Comparison of ENCODE assay signal across 8 cellular contexts in genomic region chr4:1011022-1011694, GRCh38. TPM values are rescaled to one million over a fixed set of nuclear protein-coding genes. Genes with fewer than 3 reads are reported as not detected.
A peak's percentile ranks its signal among the peaks of the same experiment; 100 is the strongest.
DNase-seq lines count a peak whose midpoint lies in the region; FAIRE-seq and TF ChIP-seq lines count a peak whose summit lies in the region.

FGFRL1 (plus strand) TSS chr4:1011626; CDS start chr4:1012486, 860 bp downstream.

- no peak within 1 kb of the TSS for H3K18ac ChIP-seq in H1 (ENCODE audit: extremely low read depth, low read length)
- peak within 1 kb of the TSS; percentile 29 for H3K18ac ChIP-seq in mesendoderm (ENCODE audit: low read length)

- H2BK15ac ChIP-seq in H1 (ENCODE audit: low read length), result no peak within 1 kb of the TSS
- no peak within 1 kb of the TSS for H2BK15ac ChIP-seq in mesendoderm (replicated peaks; ENCODE audit: low read depth)

- H3K23me2 ChIP-seq in H1 (ENCODE audit: low read depth, low read length), result peaks cover 18% of the 10 kb centered on the region; the same call in 1 of the 2 replicates

- H2BK12ac ChIP-seq in H1 (ENCODE audit: low read depth, low read length), result no peak within 1 kb of the TSS

- peak; percentile 87 for DNase-seq in DMS53 treated with DMSO at 0.1 percent for 48 hours (lab: John Stamatoyannopoulos, UW; ENCODE audit: unreplicated experiment)
- DNase-seq in HEK293T (ENCODE audit: extremely low spot score), result peak; percentile 94
- DNase-seq in NCI-H774 (lab: John Stamatoyannopoulos, UW), result peak; percentile 36
- DNase-seq in activated CD8-positive, alpha-beta memory T cell treated with anti-CD3 and anti-CD28 coated beads for 48 hours (ENCODE audit: low read depth in 2 of 3, low spot score in 2 of 3), result peak; percentile 78 to 89 (median 88)
- peak in 1 of 2 experiments; percentile 91 for DNase-seq in H1 (ENCODE audit: low read depth in 1 of 2, low spot score in 2 of 2)
- DNase-seq in mesendoderm, result peak; percentile 88
- peak; percentile 89 for DNase-seq in stimulated activated CD8-positive, alpha-beta memory T cell treated with anti-CD3 and anti-CD28 coated beads, Interleukin-12 subunit alpha, Interleukin-12 subunit beta, amount 100 ng/mL, for 1 hour (ENCODE audit: low read depth)
- no peak for DNase-seq in SK-N-DZ (ENCODE audit: low spot score)

- H3K79me2 ChIP-seq in H1 (ENCODE audit: control insufficient read depth in 1 of 2, insufficient read depth in 2 of 2, low read length in 2 of 2), result no peaks in the 10 kb centered on the region
- no peaks in the 10 kb centered on the region for H3K79me2 ChIP-seq in mesendoderm (ENCODE audit: control insufficient read depth, insufficient read depth, low read length)

- peak within 1 kb of the TSS; percentile 35 to 72 (median 36); a peak in 6 of 8 replicates for H3K4me3 ChIP-seq in H1 (ENCODE audit: extremely low read depth in 1 of 4, insufficient read depth in 2 of 4, low read depth in 3 of 4, low read length in 4 of 4)
- peak within 1 kb of the TSS; percentile 36 for H3K4me3 ChIP-seq in mesendoderm (ENCODE audit: low read length)

- H3K9me3 ChIP-seq in H1 (ENCODE audit: insufficient read depth in 2 of 2, low read depth in 1 of 2, low read length in 1 of 2), result no peaks in the 10 kb centered on the region

- TF ChIP-seq POLR2A in H1 (IDR thresholded peaks at IDR 0.05; ENCODE audit: control extremely low read depth in 1 of 2, low read depth in 2 of 2, low read length in 2 of 2), result no peak

- H3K9ac ChIP-seq in H1 (replicated peaks in 1 of 4; ENCODE audit: extremely low read depth in 1 of 4, low read depth in 3 of 4, low read length in 3 of 4), result peak within 1 kb of the TSS in 1 of 4 experiments; percentile 44; a peak in 1 of 7 replicates
- peak within 1 kb of the TSS; percentile 54 for H3K9ac ChIP-seq in mesendoderm (ENCODE audit: low read length)

- H3K4me2 ChIP-seq in H1 (ENCODE audit: insufficient read depth in 1 of 2, low read depth in 2 of 2, low read length in 2 of 2) (peak within 1 kb of the TSS; percentile 81 to 94), mesendoderm (ENCODE audit: low read length) (peak within 1 kb of the TSS; percentile 34)

- POLR2A ChIA-PET in HEK293T (lab: Yijun Ruan, JAX) (interaction anchor here (0.7 kb wide), 1 partner anchor 79 kb away, joined by 4 read pairs; the partner anchor contains the start of genes GAK and TMEM175), H1 (lab: Charles Lee; ENCODE audit: partially characterized antibody) (no interaction called here)

- TF ChIP-seq EP300 in H1 (IDR thresholded peaks at IDR 0.05; ENCODE audit: borderline replicate concordance in 1 of 2, low read depth in 2 of 2, low read length in 2 of 2), result no peak

- no peak within 1 kb of the TSS for H2AFZ ChIP-seq in H1 (ENCODE audit: low read length)

- H4K5ac ChIP-seq in H1 (ENCODE audit: insufficient read length, low read depth, low read length), result no peak within 1 kb of the TSS
- H4K5ac ChIP-seq in mesendoderm (ENCODE audit: low read length), result no peak within 1 kb of the TSS

- CTCF ChIA-PET in HEK293T (lab: Yijun Ruan, JAX) (no interaction called here), H1 (lab: Charles Lee; ENCODE audit: partially characterized antibody) (interaction anchor here (0.7 to 0.9 kb wide), 2 partner anchors 32 to 40 kb away, joined by 3 read pairs; no protein-coding TSS in a partner anchor)

- H3K79me1 ChIP-seq in H1 (ENCODE audit: low read depth, low read length) (no peaks in the 10 kb centered on the region), mesendoderm (ENCODE audit: low read length) (no peaks in the 10 kb centered on the region)

- no peak within 1 kb of the TSS for H2BK20ac ChIP-seq in H1 (ENCODE audit: low read length)

- 5% methylated on average over 11 of the region's 95 CpGs; no CpG with 5 or more reads in 1 of the 2 experiments for WGBS in H1 (ENCODE audit: extremely low coverage in 1 of 2, insufficient coverage in 1 of 2, insufficient read length in 1 of 2, insufficient replicate concordance in 2 of 2, low coverage in 1 of 2, low lambda C conversion rate in 2 of 2, missing lambda C conversion rate in 1 of 2), 2 experiments
- WGBS in mesendoderm (ENCODE audit: extremely low coverage, insufficient coverage, low lambda C conversion rate), result no CpG with 5 or more reads among the region's 95 CpGs

- H4K20me1 ChIP-seq in H1 (replicated peaks in 1 of 2; ENCODE audit: control insufficient read depth in 1 of 2, insufficient read depth in 2 of 2, low read length in 2 of 2), result peaks cover 3 to 20% of the 10 kb centered on the region in 2 experiments

- H2AK5ac ChIP-seq in H1 (ENCODE audit: low read depth, low read length) (no peak within 1 kb of the TSS), mesendoderm (ENCODE audit: low read length) (no peak within 1 kb of the TSS)

- FAIRE-seq in H1 (lab: Jason Lieb, UNC), result no peak

- TF ChIP-seq CTCF in H1 (IDR thresholded peaks at IDR 0.05; ENCODE audit: control extremely low read depth in 1 of 3, insufficient read depth in 1 of 3, low read depth in 1 of 3, low read length in 3 of 3), result no peak

- H2BK120ac ChIP-seq in H1 (replicated peaks; ENCODE audit: low read depth, low read length) (no peak within 1 kb of the TSS), mesendoderm (ENCODE audit: low read depth, low read length) (no peak within 1 kb of the TSS)

- H3K23ac ChIP-seq in H1 (ENCODE audit: insufficient read length) (no peak within 1 kb of the TSS), mesendoderm (ENCODE audit: low read length) (no peak within 1 kb of the TSS)

- H3K27ac ChIP-seq in H1 (ENCODE audit: low read depth, low read length) (no peak within 1 kb of the TSS), mesendoderm (ENCODE audit: low read depth, low read length) (no peak within 1 kb of the TSS)

- H4K8ac ChIP-seq in H1 (ENCODE audit: extremely low read depth, insufficient read depth, low read length), result 0 out of 2 replicates have a peak within 1 kb of the TSS, but pooled peaks have one; percentile 71
- H4K8ac ChIP-seq in mesendoderm (ENCODE audit: low read depth, low read length), result no peak within 1 kb of the TSS

- no peak within 1 kb of the TSS for H3K4ac ChIP-seq in H1 (replicated peaks; ENCODE audit: insufficient read length, low read depth, low read length)
- no peak within 1 kb of the TSS for H3K4ac ChIP-seq in mesendoderm (ENCODE audit: low read depth, low read length)

- H3K36me3 ChIP-seq in H1 (ENCODE audit: control insufficient read depth in 2 of 4, insufficient read depth in 4 of 4, low read length in 3 of 4) (no peaks in the 10 kb centered on the region), mesendoderm (ENCODE audit: control insufficient read depth, insufficient read depth, low read length) (no peaks in the 10 kb centered on the region)

- no peak within 1 kb of the TSS for H3K14ac ChIP-seq in H1 (ENCODE audit: insufficient read length)

- no peak within 1 kb of the TSS for H4K91ac ChIP-seq in H1 (replicated peaks; ENCODE audit: insufficient read length, low read length)

- H2BK5ac ChIP-seq in H1 (ENCODE audit: low read depth, low read length) (no peak within 1 kb of the TSS), mesendoderm (ENCODE audit: low read length) (no peak within 1 kb of the TSS)

- H3K4me1 ChIP-seq in H1 (replicated peaks in 1 of 4; ENCODE audit: control insufficient read depth in 3 of 4, insufficient read depth in 4 of 4, low read length in 3 of 4), result peaks cover 0 to 14% (median 10%) of the 10 kb centered on the region in 4 experiments; a peak in 6 of 7 replicates
- H3K4me1 ChIP-seq in mesendoderm (ENCODE audit: control insufficient read depth, low read depth, low read length), result no peaks in the 10 kb centered on the region

- H3K56ac ChIP-seq in H1 (replicated peaks; ENCODE audit: insufficient read length, low read depth, low read length) (no peak within 1 kb of the TSS), mesendoderm (ENCODE audit: low read length) (peak within 1 kb of the TSS; percentile 75)

- no peak for TF ChIP-seq RAD21 in H1 (IDR thresholded peaks at IDR 0.05 in 1 of 2, conservative IDR thresholded peaks at IDR 0.05 in 1 of 2; ENCODE audit: low read depth in 2 of 2, low read length in 2 of 2)

- H3K27me3 ChIP-seq in H1 (replicated peaks in 1 of 4; ENCODE audit: control insufficient read depth in 3 of 4, extremely low read depth in 1 of 4, insufficient read depth in 3 of 4, low read length in 3 of 4), result peaks cover 22 to 52% (median 46%) of the 10 kb centered on the region in 4 experiments
- H3K27me3 ChIP-seq in mesendoderm (ENCODE audit: insufficient read depth, low read length, poor library complexity), result peaks cover 19% of the 10 kb centered on the region

TF ChIP-seq in HEK293T, 16 proteins besides CTCF, POLR2A, EP300 and RAD21:
- no peak for TF ChIP-seq BHLHE40 (IDR thresholded peaks at IDR 0.05; ENCODE audit: borderline replicate concordance)
TF ChIP-seq in HEK293T: peak in this region for 0.

TF ChIP-seq in H1, 55 proteins besides CTCF, POLR2A, EP300 and RAD21:
- TF ChIP-seq POU5F1 (IDR thresholded peaks at IDR 0.05; ENCODE audit: low read depth, low read length), result no peak

RNA-seq across cellular contexts. Expression of gene FGFRL1, which starts in this region (rescaled TPM):
- total RNA-seq in H1 (2021; fragmentation: NEBNext Ultra II Directional; extraction: Animal tissue kit (Norgen Biotek cat#: 25700)), result 18.8 and 18.9 TPM in 2 replicates
- polyA plus RNA-seq in H1 (2011; rRNA removed), result 34.6 and 38.9 TPM in 2 replicates
- polyA plus RNA-seq in H1 (2011; cell fraction: cytosol; rRNA removed), result 27.7 TPM
- 30.1 TPM for polyA plus RNA-seq in H1 (2011; cell fraction: nucleus; rRNA removed)
- polyA plus RNA-seq in H1 (2012, experiment 1 of 2), result 12.6 to 21.8 TPM (median 19.7 TPM) in 4 replicates
- polyA plus RNA-seq in H1 (2012, experiment 2 of 2), result 15.6 TPM
- 21.1 TPM for polyA plus RNA-seq in H1 (2013, experiment 1 of 2)
- 22.9 TPM for polyA plus RNA-seq in H1 (2013, experiment 2 of 2)
- polyA minus RNA-seq in H1 (2011; rRNA and poly(A)+ RNA removed), result 72.8 and 101 TPM in 2 replicates
- polyA minus RNA-seq in H1 (2011; cell fraction: cytosol; rRNA and poly(A)+ RNA removed), result 20.7 TPM
- polyA minus RNA-seq in H1 (2011; cell fraction: nucleus; rRNA and poly(A)+ RNA removed), result 22.0 TPM
- 10.8 TPM for polyA plus RNA-seq in mesendoderm (2013, experiment 1 of 2)
- polyA plus RNA-seq in mesendoderm (2013, experiment 2 of 2), result 11.3 TPM
- 9.9 and 11.8 TPM in 2 replicates for polyA plus RNA-seq in SK-N-DZ (2014; cell fraction: cytosol; rRNA removed)
- polyA plus RNA-seq in SK-N-DZ (2014; cell fraction: nucleus; rRNA removed), result 4.5 and 12.9 TPM in 2 replicates
